In genomic region chr15:58741032-58741431, GRCh38 we compare ENCODE assay signal across 22 cellular contexts. TPM values are rescaled to one million over a fixed set of nuclear protein-coding genes. Genes with fewer than 3 reads are reported as not detected.
DNase-seq lines count a peak whose midpoint lies in the region; ATAC-seq, FAIRE-seq and TF ChIP-seq lines count a peak whose summit lies in the region.
"Had no signal": no experiment of that assay in that cellular context is flagged by ENCODE, and none has a peak within 500 bp of the region (broad histone marks: within the 10 kb centered on the region; RNA-seq: fewer than 3 reads in every experiment).

No MANE protein-coding gene starts in this region.

- intact Hi-C loops in HepG2 (cut with micrococcal nuclease; ENCODE audit: unreplicated experiment) (loop anchor here (10.0 kb wide), 1 partner anchor 66 kb away; no protein-coding TSS in a partner anchor), right lobe of liver (cut with DNase I) (no loop called here), left colon (cut with DNase I, micrococcal nuclease) (no loop called here)

- H3K9me3 ChIP-seq in HepG2 (ENCODE audit: low read length) (no peaks in the 10 kb centered on the region), right lobe of liver (no peaks in the 10 kb centered on the region), SK-N-MC (ENCODE audit: low read depth, low read length) (no peaks in the 10 kb centered on the region)
- H3K9me3 ChIP-seq: HAP-1 had no signal

- no peak overlapping the region for H3K4me3 ChIP-seq in HepG2 (replicated peaks in 1 of 3; ENCODE audit: insufficient read depth in 1 of 3, low read depth in 2 of 3, low read length in 3 of 3)
- no peak overlapping the region for H3K4me3 ChIP-seq in right lobe of liver
- H3K4me3 ChIP-seq in SK-N-MC, result peak overlapping the region; percentile 18; the same call in 1 of the 2 replicates
- H3K4me3 ChIP-seq: HAP-1, PC-9 had no signal

- no peak overlapping the region for H2AFZ ChIP-seq in HepG2 (ENCODE audit: low read length)
- H2AFZ ChIP-seq: PC-9 had no signal

- H3K4me2 ChIP-seq in HepG2 (ENCODE audit: low read depth, low read length), result no peak overlapping the region
- H3K4me2 ChIP-seq: PC-9 had no signal

- no peak for TF ChIP-seq POLR2A in HepG2 (IDR thresholded peaks at IDR 0.05; ENCODE audit: insufficient read depth in 1 of 2, low read depth in 2 of 2, low read length in 2 of 2)
- no peak for TF ChIP-seq POLR2A in right lobe of liver (IDR thresholded peaks at IDR 0.05)

- H3K36me3 Mint-ChIP-seq in type B pancreatic cell, result peaks cover 9% of the 10 kb centered on the region
- H3K36me3 Mint-ChIP-seq: CD4-positive, alpha-beta memory T cell had no signal

- POLR2A ChIA-PET in HepG2 (lab: Yijun Ruan, JAX), result interaction anchor here (1.2 kb wide), 1 partner anchor 9 kb away, joined by 4 read pairs; the partner anchor contains the start of gene ADAM10

- TF ChIP-seq RAD21 in HepG2 (CRISPR knock-in tag; IDR thresholded peaks at IDR 0.05), result no peak

- WGBS in HepG2 (ENCODE audit: low lambda C conversion rate), result 70% methylated on average over 2 of the region's 2 CpGs
- WGBS in right lobe of liver (ENCODE audit: insufficient coverage, low coverage, low lambda C conversion rate, missing lambda C conversion rate), result 66% methylated on average over 2 of the region's 2 CpGs

- no peak overlapping the region for H3K27ac Mint-ChIP-seq in type B pancreatic cell
- H3K27ac Mint-ChIP-seq: B cell had no signal

- H3K4me3 Mint-ChIP-seq in type B pancreatic cell, result peak overlapping the region; percentile 0

- H3K79me2 ChIP-seq in HepG2 (ENCODE audit: insufficient read depth, low read length), result peaks cover 95% of the 10 kb centered on the region

- H3K27me3 ChIP-seq in HepG2 (ENCODE audit: control insufficient read depth in 1 of 2, insufficient read depth in 2 of 2, low read length in 2 of 2), result no peaks in the 10 kb centered on the region
- no peaks in the 10 kb centered on the region for H3K27me3 ChIP-seq in right lobe of liver

- DNase-seq in HepG2 (ENCODE audit: low spot score) (no peak), right lobe of liver (no peak), GM19239 (ENCODE audit: insufficient read length, low spot score) (no peak), SK-N-MC (ENCODE audit: low read depth, low spot score) (no peak), type B pancreatic cell (ENCODE audit: extremely low spot score, unreplicated experiment) (no peak), left colon (no peak)
- no peak for DNase-seq in activated T-cell treated with anti-CD3 and anti-CD28 coated beads, Interleukin-2, amount 50 U/mL, for 48 hours
- DNase-seq: CD4-positive, alpha-beta memory T cell; EL; KG1; NCI-H187 treated with DMSO at 0.1 percent for 48 hours; NCI-H2107; NCI-H446 treated with DMSO at 0.1 percent for 48 hours; NCI-H748 treated with DMSO at 0.1 percent for 48 hours; PC-9; SIG-M5 had no signal

- H3K9ac ChIP-seq in HepG2 (ENCODE audit: insufficient read depth, low read depth, low read length) (no peak overlapping the region), SK-N-MC (ENCODE audit: insufficient read length) (no peak overlapping the region)

- H3K9me3 Mint-ChIP-seq in type B pancreatic cell, result no peaks in the 10 kb centered on the region
- H3K9me3 Mint-ChIP-seq: CD4-positive, alpha-beta memory T cell had no signal

- FAIRE-seq in HepG2 (lab: Jason Lieb, UNC) (no peak), GM19239 (lab: Jason Lieb, UNC) (peak; percentile 79)

- in situ Hi-C loops in HepG2 (cut with HindIII; ENCODE audit: extremely low pct_ligation_motif_present, low pct_unique_long_range_greater_than_20kb), result no loop called here

- H3K27ac ChIP-seq in HepG2 (ENCODE audit: extremely low read length, insufficient read depth, low read length), result no peak overlapping the region
- no peak overlapping the region for H3K27ac ChIP-seq in right lobe of liver
- no peak overlapping the region for H3K27ac ChIP-seq in SK-N-MC
- H3K27ac ChIP-seq: HL-60, PC-9, RWPE1 had no signal

- no peaks in the 10 kb centered on the region for H3K36me3 ChIP-seq in HepG2 (replicated peaks in 1 of 2; ENCODE audit: control insufficient read depth in 1 of 2, insufficient read depth in 2 of 2, low read length in 2 of 2)
- H3K36me3 ChIP-seq in right lobe of liver, result no peaks in the 10 kb centered on the region
- H3K36me3 ChIP-seq in SK-N-MC (ENCODE audit: insufficient read depth, low read length), result no peaks in the 10 kb centered on the region
- H3K36me3 ChIP-seq: HAP-1 had no signal

- TF ChIP-seq CTCF in HepG2 (CRISPR knock-in tag; IDR thresholded peaks at IDR 0.05), result no peak
- no peak for TF ChIP-seq CTCF in right lobe of liver (IDR thresholded peaks at IDR 0.05)
- no peak for TF ChIP-seq CTCF in type B pancreatic cell (conservative IDR thresholded peaks at IDR 0.05)

- H3K4me1 ChIP-seq in HepG2 (ENCODE audit: insufficient read depth, low read length) (peaks cover 88% of the 10 kb centered on the region), right lobe of liver (peaks cover 0 to 32% (median 6%) of the 10 kb centered on the region in 4 donors)

- ATAC-seq in HepG2 (no peak), right lobe of liver (no peak), HG02759 (IDR thresholded peaks at IDR 0.05; ENCODE audit: unreplicated experiment) (no peak), left colon (no peak)
- ATAC-seq: SK-N-SH treated with all-trans-retinoic acid at 6 μM for 48 hours had no signal

- H4K20me1 ChIP-seq in HepG2 (ENCODE audit: insufficient read depth, low read length), result peaks cover 26% of the 10 kb centered on the region

- H3K4me1 Mint-ChIP-seq in type B pancreatic cell (ENCODE audit: unreplicated experiment), result peaks cover 41% of the 10 kb centered on the region

- no peaks in the 10 kb centered on the region for H3K27me3 Mint-ChIP-seq in type B pancreatic cell
- H3K27me3 Mint-ChIP-seq: B cell; CD4-positive, alpha-beta memory T cell had no signal

- TF ChIP-seq EP300 in HepG2 (IDR thresholded peaks at IDR 0.05; ENCODE audit: low read depth in 2 of 2, low read length in 2 of 2) (no peak), HepG2 (CRISPR knock-in tag; IDR thresholded peaks at IDR 0.05; ENCODE audit: borderline replicate concordance) (no peak)

- CTCF ChIA-PET in HepG2 (lab: Yijun Ruan, JAX; ENCODE audit: low intra/inter-chr PET ratio, low total read pairs), result no interaction called here

- BruUV-seq in HepG2 (replicated peaks; lab: Mats Ljungman, UMichigan), result no TSS peak

TF ChIP-seq in HepG2, 621 proteins besides CTCF, POLR2A, EP300 and RAD21 (continues in another document):
- no peak for TF ChIP-seq MAFG (CRISPR knock-in tag; IDR thresholded peaks at IDR 0.05)

RNA-seq across cellular contexts. Expression of gene ADAM10, which starts 8.5 kb away (rescaled TPM):
- total RNA-seq in HepG2 (2016; rRNA removed; fragmentation: Illumina TruSeq; extraction: Trizol) (86.8 and 125 TPM in 2 replicates), right lobe of liver (10 to 100 TPM; 24.1 to 78.1 (median 43.3) TPM), type B pancreatic cell (ENCODE audit: low replicate concordance) (228 and 438 TPM in 2 replicates), left colon (100 to 1,000 TPM; 138 to 183 TPM)
- total RNA-seq in HepG2 (2016; cell fraction: cytosol; rRNA removed; fragmentation: Illumina TruSeq; extraction: Trizol; ENCODE audit: low read depth), result 14.1 and 22.6 TPM in 2 replicates
- total RNA-seq in HepG2 (2016; cell fraction: insoluble cytoplasmic fraction; rRNA removed; fragmentation: Illumina TruSeq; extraction: Trizol), result 82.6 and 120 TPM in 2 replicates
- 28.6 TPM in 2 replicates for total RNA-seq in HepG2 (2016; cell fraction: membrane; rRNA removed; fragmentation: Illumina TruSeq; extraction: Trizol)
- total RNA-seq in HepG2 (2016; cell fraction: nucleus; rRNA removed; fragmentation: Illumina TruSeq; extraction: Trizol), result 136 and 171 TPM in 2 replicates
- 92.7 and 100 TPM in 2 replicates for polyA plus RNA-seq in HepG2 (2011; rRNA removed)
- polyA plus RNA-seq in HepG2 (2011; cell fraction: cytosol; rRNA removed), result 78.0 and 88.1 TPM in 2 replicates
- polyA plus RNA-seq in HepG2 (2011; cell fraction: nucleus; rRNA removed), result 34.5 and 42.9 TPM in 2 replicates
- 130 and 143 TPM in 2 replicates for polyA plus RNA-seq in HepG2 (2012)
- 3.0 and 3.6 TPM in 2 replicates for polyA plus RNA-seq in HepG2 (2016; cell fraction: cytosol; fragmentation: Illumina TruSeq; extraction: Trizol; ENCODE audit: low read depth)
- 52.9 and 53.5 TPM in 2 replicates for polyA plus RNA-seq in HepG2 (2016; cell fraction: insoluble cytoplasmic fraction; fragmentation: Illumina TruSeq; extraction: Trizol; ENCODE audit: low read depth)
- polyA plus RNA-seq in HepG2 (2016; cell fraction: membrane; fragmentation: Illumina TruSeq; extraction: Trizol; ENCODE audit: low read depth), result 6.1 and 9.4 TPM in 2 replicates
- 79.1 and 82.6 TPM in 2 replicates for polyA plus RNA-seq in HepG2 (2016; cell fraction: nucleus; fragmentation: Illumina TruSeq; extraction: Trizol; ENCODE audit: insufficient read depth, low read depth)
- polyA minus RNA-seq in HepG2 (2011; rRNA and poly(A)+ RNA removed; ENCODE audit: low replicate concordance), result 80.0 and 86.9 TPM in 2 replicates
- 155 and 159 TPM in 2 replicates for polyA minus RNA-seq in HepG2 (2011; cell fraction: cytosol; rRNA and poly(A)+ RNA removed)
- 151 and 153 TPM in 2 replicates for polyA minus RNA-seq in HepG2 (2011; cell fraction: nucleus; rRNA and poly(A)+ RNA removed)

RNA-seq across cellular contexts. Expression of gene MINDY2, which starts 30.1 kb away (rescaled TPM):
- total RNA-seq in HepG2 (2016; rRNA removed; fragmentation: Illumina TruSeq; extraction: Trizol), result 12.6 and 15.6 TPM in 2 replicates
- 0.97 and 1.0 TPM in 2 replicates for total RNA-seq in HepG2 (2016; cell fraction: cytosol; rRNA removed; fragmentation: Illumina TruSeq; extraction: Trizol; ENCODE audit: low read depth)
- total RNA-seq in HepG2 (2016; cell fraction: insoluble cytoplasmic fraction; rRNA removed; fragmentation: Illumina TruSeq; extraction: Trizol), result 11.6 and 15.8 TPM in 2 replicates
- total RNA-seq in HepG2 (2016; cell fraction: membrane; rRNA removed; fragmentation: Illumina TruSeq; extraction: Trizol), result 4.3 and 4.8 TPM in 2 replicates
- total RNA-seq in HepG2 (2016; cell fraction: nucleus; rRNA removed; fragmentation: Illumina TruSeq; extraction: Trizol), result 7.8 and 9.8 TPM in 2 replicates
- polyA plus RNA-seq in HepG2 (2011; rRNA removed), result 5.3 and 7.2 TPM in 2 replicates
- 2.7 and 3.6 TPM in 2 replicates for polyA plus RNA-seq in HepG2 (2011; cell fraction: cytosol; rRNA removed)
- polyA plus RNA-seq in HepG2 (2011; cell fraction: nucleus; rRNA removed), result 4.8 and 5.0 TPM in 2 replicates
- 6.3 and 7.5 TPM in 2 replicates for polyA plus RNA-seq in HepG2 (2012)
- 0.26 and 0.32 TPM in 2 replicates for polyA plus RNA-seq in HepG2 (2016; cell fraction: cytosol; fragmentation: Illumina TruSeq; extraction: Trizol; ENCODE audit: low read depth)
- 8.7 and 9.9 TPM in 2 replicates for polyA plus RNA-seq in HepG2 (2016; cell fraction: insoluble cytoplasmic fraction; fragmentation: Illumina TruSeq; extraction: Trizol; ENCODE audit: low read depth)
- 0.96 and 1.4 TPM in 2 replicates for polyA plus RNA-seq in HepG2 (2016; cell fraction: membrane; fragmentation: Illumina TruSeq; extraction: Trizol; ENCODE audit: low read depth)
- polyA plus RNA-seq in HepG2 (2016; cell fraction: nucleus; fragmentation: Illumina TruSeq; extraction: Trizol; ENCODE audit: insufficient read depth, low read depth), result 8.1 and 9.1 TPM in 2 replicates
- polyA minus RNA-seq in HepG2 (2011; rRNA and poly(A)+ RNA removed; ENCODE audit: low replicate concordance), result 7.7 and 12.1 TPM in 2 replicates
- 13.5 and 13.7 TPM in 2 replicates for polyA minus RNA-seq in HepG2 (2011; cell fraction: cytosol; rRNA and poly(A)+ RNA removed)
- polyA minus RNA-seq in HepG2 (2011; cell fraction: nucleus; rRNA and poly(A)+ RNA removed), result 12.0 and 13.6 TPM in 2 replicates
- 1 to 10 TPM; 4.2 to 8.8 (median 5.5) TPM for total RNA-seq in right lobe of liver
- 39.8 and 82.1 TPM in 2 replicates for total RNA-seq in type B pancreatic cell (ENCODE audit: low replicate concordance)
- total RNA-seq in left colon, result 10 to 100 TPM in 1 of 2 donors, 1 to 10 TPM in 1; 9.0 to 14.1 TPM
